In the genomic region with DNA sequence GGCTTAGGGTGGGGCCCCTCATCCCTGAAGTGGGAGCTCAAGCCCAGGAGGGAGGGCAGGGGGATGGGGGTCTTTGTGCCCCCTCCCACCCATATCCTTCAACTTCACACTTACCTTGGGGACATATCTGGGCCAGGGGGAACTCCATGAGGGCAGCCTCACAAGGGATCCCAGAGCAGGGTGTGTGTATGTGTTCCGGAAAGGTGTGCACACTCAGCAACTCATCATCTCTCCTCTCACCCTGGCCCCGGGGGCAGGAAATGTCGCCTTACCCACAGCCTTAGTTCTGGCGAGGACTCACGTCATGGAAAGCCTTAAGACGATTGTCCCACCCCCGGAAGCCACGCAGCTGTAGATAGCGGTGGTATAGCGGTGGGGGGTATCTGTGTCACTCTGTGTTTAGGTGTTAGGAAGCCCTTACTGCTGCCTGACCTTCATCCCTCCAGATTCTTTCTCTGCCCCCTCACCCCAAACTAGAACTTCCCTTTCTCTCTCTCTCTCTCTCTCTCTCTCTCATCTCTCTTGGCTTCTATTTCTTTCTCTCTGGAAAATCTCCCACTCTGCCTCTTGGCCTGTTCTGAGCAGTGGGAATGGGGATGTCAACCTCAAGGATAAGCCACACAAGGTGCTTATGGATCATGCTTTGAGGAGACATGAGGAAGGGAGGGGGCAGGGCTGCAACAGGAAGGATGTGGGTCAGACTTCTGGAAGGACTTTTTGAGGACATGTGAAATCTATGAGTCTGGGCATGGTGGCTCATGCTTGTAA, we compare ENCODE assay signal across 1 cellular context.
TF ChIP-seq lines count a peak whose summit lies in the region.

A gene (minus strand): TSS at position 288 of the 768 bp plus-strand sequence. CDS start 140 bp downstream, at position 148.

TF ChIP-seq in liver, 16 proteins besides CTCF, POLR2A, EP300 and RAD21 (continued from another document):
- TF ChIP-seq, protein P1, sequence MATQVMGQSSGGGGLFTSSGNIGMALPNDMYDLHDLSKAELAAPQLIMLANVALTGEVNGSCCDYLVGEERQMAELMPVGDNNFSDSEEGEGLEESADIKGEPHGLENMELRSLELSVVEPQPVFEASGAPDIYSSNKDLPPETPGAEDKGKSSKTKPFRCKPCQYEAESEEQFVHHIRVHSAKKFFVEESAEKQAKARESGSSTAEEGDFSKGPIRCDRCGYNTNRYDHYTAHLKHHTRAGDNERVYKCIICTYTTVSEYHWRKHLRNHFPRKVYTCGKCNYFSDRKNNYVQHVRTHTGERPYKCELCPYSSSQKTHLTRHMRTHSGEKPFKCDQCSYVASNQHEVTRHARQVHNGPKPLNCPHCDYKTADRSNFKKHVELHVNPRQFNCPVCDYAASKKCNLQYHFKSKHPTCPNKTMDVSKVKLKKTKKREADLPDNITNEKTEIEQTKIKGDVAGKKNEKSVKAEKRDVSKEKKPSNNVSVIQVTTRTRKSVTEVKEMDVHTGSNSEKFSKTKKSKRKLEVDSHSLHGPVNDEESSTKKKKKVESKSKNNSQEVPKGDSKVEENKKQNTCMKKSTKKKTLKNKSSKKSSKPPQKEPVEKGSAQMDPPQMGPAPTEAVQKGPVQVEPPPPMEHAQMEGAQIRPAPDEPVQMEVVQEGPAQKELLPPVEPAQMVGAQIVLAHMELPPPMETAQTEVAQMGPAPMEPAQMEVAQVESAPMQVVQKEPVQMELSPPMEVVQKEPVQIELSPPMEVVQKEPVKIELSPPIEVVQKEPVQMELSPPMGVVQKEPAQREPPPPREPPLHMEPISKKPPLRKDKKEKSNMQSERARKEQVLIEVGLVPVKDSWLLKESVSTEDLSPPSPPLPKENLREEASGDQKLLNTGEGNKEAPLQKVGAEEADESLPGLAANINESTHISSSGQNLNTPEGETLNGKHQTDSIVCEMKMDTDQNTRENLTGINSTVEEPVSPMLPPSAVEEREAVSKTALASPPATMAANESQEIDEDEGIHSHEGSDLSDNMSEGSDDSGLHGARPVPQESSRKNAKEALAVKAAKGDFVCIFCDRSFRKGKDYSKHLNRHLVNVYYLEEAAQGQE (IDR thresholded peaks at IDR 0.05), result no peak
- TF ChIP-seq, protein P2, sequence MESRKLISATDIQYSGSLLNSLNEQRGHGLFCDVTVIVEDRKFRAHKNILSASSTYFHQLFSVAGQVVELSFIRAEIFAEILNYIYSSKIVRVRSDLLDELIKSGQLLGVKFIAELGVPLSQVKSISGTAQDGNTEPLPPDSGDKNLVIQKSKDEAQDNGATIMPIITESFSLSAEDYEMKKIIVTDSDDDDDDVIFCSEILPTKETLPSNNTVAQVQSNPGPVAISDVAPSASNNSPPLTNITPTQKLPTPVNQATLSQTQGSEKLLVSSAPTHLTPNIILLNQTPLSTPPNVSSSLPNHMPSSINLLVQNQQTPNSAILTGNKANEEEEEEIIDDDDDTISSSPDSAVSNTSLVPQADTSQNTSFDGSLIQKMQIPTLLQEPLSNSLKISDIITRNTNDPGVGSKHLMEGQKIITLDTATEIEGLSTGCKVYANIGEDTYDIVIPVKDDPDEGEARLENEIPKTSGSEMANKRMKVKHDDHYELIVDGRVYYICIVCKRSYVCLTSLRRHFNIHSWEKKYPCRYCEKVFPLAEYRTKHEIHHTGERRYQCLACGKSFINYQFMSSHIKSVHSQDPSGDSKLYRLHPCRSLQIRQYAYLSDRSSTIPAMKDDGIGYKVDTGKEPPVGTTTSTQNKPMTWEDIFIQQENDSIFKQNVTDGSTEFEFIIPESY (IDR thresholded peaks at IDR 0.05), result no peak
- TF ChIP-seq, protein P3, sequence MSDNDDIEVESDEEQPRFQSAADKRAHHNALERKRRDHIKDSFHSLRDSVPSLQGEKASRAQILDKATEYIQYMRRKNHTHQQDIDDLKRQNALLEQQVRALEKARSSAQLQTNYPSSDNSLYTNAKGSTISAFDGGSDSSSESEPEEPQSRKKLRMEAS (IDR thresholded peaks at IDR 0.05), result no peak
- TF ChIP-seq TAF1 (conservative IDR thresholded peaks at IDR 0.05), result no peak
- no peak for TF ChIP-seq HNF4A (conservative IDR thresholded peaks at IDR 0.05)
- TF ChIP-seq SP1 (IDR thresholded peaks at IDR 0.05), result peak; percentile 37
- TF ChIP-seq HNF4G (IDR thresholded peaks at IDR 0.05), result no peak
- TF ChIP-seq RXRA (IDR thresholded peaks at IDR 0.05), result peak in 1 of 2 donors; percentile 4
- peak; percentile 57 for TF ChIP-seq NR2F2 (IDR thresholded peaks at IDR 0.05)
- TF ChIP-seq, protein P4, sequence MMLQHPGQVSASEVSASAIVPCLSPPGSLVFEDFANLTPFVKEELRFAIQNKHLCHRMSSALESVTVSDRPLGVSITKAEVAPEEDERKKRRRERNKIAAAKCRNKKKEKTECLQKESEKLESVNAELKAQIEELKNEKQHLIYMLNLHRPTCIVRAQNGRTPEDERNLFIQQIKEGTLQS (IDR thresholded peaks at IDR 0.05), result no peak
- TF ChIP-seq YY1 (IDR thresholded peaks at IDR 0.05), result no peak
- no peak for TF ChIP-seq EGR1 (IDR thresholded peaks at IDR 0.05; ENCODE audit: low read depth in 2 of 2)
- peak in 1 of 2 donors; percentile 74 for TF ChIP-seq GABPA (IDR thresholded peaks at IDR 0.05 in 1 of 2, conservative IDR thresholded peaks at IDR 0.05 in 1 of 2)
- TF ChIP-seq JUND (IDR thresholded peaks at IDR 0.05), result no peak
